ENCODE assay signal across 1 cellular context in the genomic region with DNA sequence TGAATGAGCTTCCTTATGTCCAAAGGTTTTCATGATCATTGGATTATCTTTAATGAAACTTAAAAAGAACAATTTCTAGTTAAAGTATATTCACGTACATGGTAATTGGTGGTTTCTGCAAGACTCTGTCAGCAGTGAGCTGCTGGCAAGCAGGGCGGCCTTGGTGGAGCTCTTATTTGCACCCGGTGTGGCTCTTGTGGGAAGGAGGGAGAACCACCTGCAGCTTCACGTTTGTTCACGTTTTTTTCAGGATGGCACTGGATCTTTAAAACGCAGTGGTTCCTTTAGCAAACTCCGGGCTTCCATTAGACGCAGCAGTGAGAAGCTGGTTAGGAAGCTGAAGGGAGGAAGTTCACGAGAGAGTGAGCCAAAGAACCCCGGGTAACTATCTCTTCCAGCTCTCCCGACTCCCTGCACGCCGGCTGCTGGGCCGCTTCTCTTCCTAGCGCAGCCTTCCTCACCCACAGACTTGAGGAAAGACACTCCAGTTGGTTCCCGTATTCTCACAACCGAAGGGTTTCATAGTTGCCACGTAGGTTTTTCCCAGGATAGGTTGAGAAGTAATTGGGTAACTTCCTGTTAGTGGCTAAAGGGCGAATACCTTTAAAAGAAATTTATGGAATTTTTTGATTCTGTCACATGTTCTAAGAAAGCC.
TF ChIP-seq lines count a peak whose summit lies in the region.

No MANE protein-coding gene starts in this region.

TF ChIP-seq in WTC11, 78 proteins besides CTCF, POLR2A, EP300 and RAD21 (continued from another document):
- no peak for TF ChIP-seq MYBL2 (CRISPR knock-in tag; IDR thresholded peaks at IDR 0.05)
- no peak for TF ChIP-seq EMX1 (CRISPR knock-in tag; IDR thresholded peaks at IDR 0.05)
- TF ChIP-seq FOXK1 (CRISPR knock-in tag; IDR thresholded peaks at IDR 0.05): no peak
- no peak for TF ChIP-seq ZNF219 (CRISPR knock-in tag; IDR thresholded peaks at IDR 0.05; ENCODE audit: borderline replicate concordance)
- TF ChIP-seq ZNF263 (CRISPR knock-in tag; IDR thresholded peaks at IDR 0.05; ENCODE audit: low read depth): no peak
- no peak for TF ChIP-seq OVOL2 (CRISPR knock-in tag; IDR thresholded peaks at IDR 0.05; ENCODE audit: borderline replicate concordance)
- TF ChIP-seq GRHL2 (CRISPR knock-in tag; IDR thresholded peaks at IDR 0.05; ENCODE audit: insufficient replicate concordance, severe bottlenecking): no peak
